Comparison of ENCODE assay signal across 8 cellular contexts in the genomic region with DNA sequence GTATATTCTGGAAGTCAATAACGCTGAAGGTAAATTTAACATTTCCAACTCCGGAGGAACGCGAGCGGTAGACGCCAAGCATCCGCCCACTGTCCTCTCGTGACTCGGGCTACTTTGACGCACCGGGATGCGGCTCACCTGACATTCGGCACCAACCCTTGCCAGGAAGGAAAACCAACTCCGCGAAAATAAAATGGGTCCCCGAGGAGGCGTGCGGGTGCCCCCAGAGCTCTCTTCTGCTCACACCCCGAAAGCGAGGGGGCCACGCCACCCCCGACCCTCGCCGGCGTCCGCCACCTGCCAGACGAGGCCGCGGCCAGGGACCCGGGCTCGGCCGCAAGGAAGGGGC. TPM values are rescaled to one million over a fixed set of nuclear protein-coding genes. Genes with fewer than 3 reads are reported as not detected.
A peak's percentile ranks its signal among the peaks of the same experiment; 100 is the strongest.
DNase-seq lines count a peak whose midpoint lies in the region; ATAC-seq and TF ChIP-seq lines count a peak whose summit lies in the region.

No MANE protein-coding gene starts in this region.

- peak overlapping the region; percentile 93 to 98 for H3K27ac ChIP-seq in liver (ENCODE audit: low read depth in 1 of 2, low read length in 2 of 2)

- H3K9ac ChIP-seq in liver (ENCODE audit: low read depth in 1 of 2, low read length in 2 of 2): peak overlapping the region; percentile 21 to 74

- no peak for TF ChIP-seq RAD21 in liver (IDR thresholded peaks at IDR 0.05)

- DNase-seq in NCI-H1092 treated with DMSO at 0.1 percent for 48 hours (lab: John Stamatoyannopoulos, UW) (peak; percentile 11), NCI-H1092 (lab: John Stamatoyannopoulos, UW) (no peak), T-helper 9 cell (peak; percentile 47), cerebellum (ENCODE audit: low spot score) (peak; percentile 47)
- DNase-seq in stimulated activated CD4-positive, alpha-beta T cell treated with anti-CD3 and anti-CD28 coated beads, Interleukin-4, amount 100 ng/mL, for 1 hour: peak; percentile 48

- WGBS in liver: under 1% methylated on average over 32 of the region's 32 CpGs

- H3K27me3 ChIP-seq in liver (ENCODE audit: control insufficient read depth in 4 of 4, insufficient read depth in 4 of 4, low read length in 3 of 4): no peaks in the 10 kb centered on the region

- no peaks in the 10 kb centered on the region for H3K9me3 ChIP-seq in liver (ENCODE audit: control insufficient read depth in 4 of 4, low read length in 3 of 4)

- H3K4me3 ChIP-seq in liver (ENCODE audit: low read depth in 1 of 3, low read length in 3 of 3): peak overlapping the region; percentile 74 to 92 (median 91)

- H3K4me1 ChIP-seq in liver (ENCODE audit: control insufficient read depth in 4 of 4, insufficient read depth in 4 of 4, low read length in 3 of 4): peaks cover 0 to 9% (median 2%) of the 10 kb centered on the region in 4 donors

- no peaks in the 10 kb centered on the region for H3K36me3 ChIP-seq in liver (ENCODE audit: control insufficient read depth in 4 of 4, insufficient read depth in 3 of 4, low read depth in 1 of 4, low read length in 3 of 4)

- ATAC-seq in HG03175 (IDR thresholded peaks at IDR 0.05; ENCODE audit: unreplicated experiment) (peak; percentile 9), HG02981 (IDR thresholded peaks at IDR 0.05; ENCODE audit: unreplicated experiment) (no peak)

- TF ChIP-seq CTCF in liver (IDR thresholded peaks at IDR 0.05; ENCODE audit: low read depth, low read length, missing input control): no peak

TF ChIP-seq in liver, 16 proteins besides CTCF, POLR2A, EP300 and RAD21:
- TF ChIP-seq EGR1 (IDR thresholded peaks at IDR 0.05; ENCODE audit: low read depth in 2 of 2) (no peak), YY1 (IDR thresholded peaks at IDR 0.05) (peak; percentile 61), RXRA (IDR thresholded peaks at IDR 0.05) (peak; percentile 6 to 21)
TF ChIP-seq in liver: peak in this region for 2.

RNA-seq across cellular contexts. Expression of gene ITSN2, which starts 0.7 kb away (rescaled TPM):
- total RNA-seq in cerebellum (17.1 TPM), liver (10 to 100 TPM; 21.1 to 32.4 TPM)
- 10 to 100 TPM; 10.1 to 22.1 TPM for polyA plus RNA-seq in liver
